Comparison of ENCODE assay signal across 20 cellular contexts in the genomic region with DNA sequence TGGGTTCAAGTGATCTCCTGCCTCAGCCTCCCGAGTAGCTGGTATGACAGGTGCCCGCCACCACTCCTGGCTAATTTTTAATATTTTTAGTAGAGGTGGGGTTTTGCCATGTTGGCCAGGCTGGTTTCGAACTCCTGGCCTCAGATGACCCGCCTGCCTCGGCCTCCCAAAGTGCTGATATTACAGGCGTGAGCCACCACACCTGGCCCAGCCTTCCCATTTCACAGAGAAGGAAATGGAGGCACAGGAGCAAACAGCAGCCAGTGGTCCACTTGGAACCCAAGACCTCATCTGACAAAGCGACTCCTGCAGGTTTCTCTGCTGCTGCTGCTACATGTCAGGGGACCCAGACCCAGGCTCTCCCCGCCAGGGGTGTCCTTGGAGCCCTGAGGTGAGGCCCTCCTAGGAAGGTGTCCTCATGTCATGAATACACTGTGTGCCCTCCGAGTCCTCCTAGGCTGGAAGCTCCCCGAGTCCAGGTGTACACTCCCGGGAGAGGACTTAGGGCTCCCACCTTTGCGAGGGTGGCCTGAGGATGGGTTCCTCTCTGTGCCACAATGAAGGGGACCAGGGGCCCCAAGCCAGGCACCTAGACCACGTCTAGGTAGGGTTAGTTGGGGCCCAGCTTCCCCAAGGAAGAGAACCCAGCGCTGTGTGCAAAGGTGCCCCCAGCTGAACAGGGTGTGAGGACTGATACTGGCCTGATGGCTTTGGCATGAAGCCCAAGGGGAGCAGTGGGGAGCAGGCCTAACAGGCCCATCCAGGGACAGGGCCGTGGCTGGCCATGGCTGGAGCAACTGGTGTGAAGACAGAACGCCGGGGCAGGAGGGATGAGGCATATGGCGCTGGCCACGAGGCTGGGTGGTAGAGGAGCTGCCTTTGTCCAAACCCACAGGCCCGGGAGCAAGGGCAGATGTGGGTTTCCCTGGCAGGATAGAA. TPM values are rescaled to one million over a fixed set of nuclear protein-coding genes. Genes with fewer than 3 reads are reported as not detected.
DNase-seq lines count a peak whose midpoint lies in the region; ATAC-seq, FAIRE-seq and TF ChIP-seq lines count a peak whose summit lies in the region.
"Had no signal": no experiment of that assay in that cellular context is flagged by ENCODE, and none has a peak within 500 bp of the region (broad histone marks: within the 10 kb centered on the region; RNA-seq: fewer than 3 reads in every experiment).

No MANE protein-coding gene starts in this region.

- H3K4me3 Mint-ChIP-seq in WTC11 (no peak overlapping the region), HFFc6 (no peak overlapping the region)
- H3K4me3 Mint-ChIP-seq in stimulated activated naive B cell treated with anti-CD40 and anti-IgM and Interleukin-4, amounts not matched to agents 10 μg/mL and 1 μg/mL and 100 μg/mL, for 72 hours: no peak overlapping the region

- no peak; a peak in 1 of 4 replicates for TF ChIP-seq POLR2A in HepG2 (IDR thresholded peaks at IDR 0.05; ENCODE audit: insufficient read depth in 1 of 2, low read depth in 2 of 2, low read length in 2 of 2)

- H3K27ac ChIP-seq in right atrium auricular region (no peak overlapping the region), HepG2 (ENCODE audit: extremely low read length, insufficient read depth, low read length) (no peak overlapping the region)
- H3K27ac ChIP-seq: BLaER1 treated with 17β-estradiol and CSF1 and Interleukin-3, amounts not matched to agents 10 nM and 100 nM; pancreas; RWPE1 had no signal

- TF ChIP-seq CTCF in right atrium auricular region (IDR thresholded peaks at IDR 0.05) (no peak), WTC11 (IDR thresholded peaks at IDR 0.05) (no peak), HepG2 (CRISPR knock-in tag; IDR thresholded peaks at IDR 0.05) (no peak), GM10266 (IDR thresholded peaks at IDR 0.05; ENCODE audit: control insufficient read depth, insufficient read depth, low read depth, missing control alignments) (no peak), HFFc6 (IDR thresholded peaks at IDR 0.05) (no peak)

- POLR2A ChIA-PET in WTC11 (lab: Charles Lee): no interaction called here
- POLR2A ChIA-PET in HepG2 (lab: Yijun Ruan, JAX): interaction anchor here (1.0 to 1.2 kb wide), 2 partner anchors 8 to 47 kb away, joined by 3 to 4 read pairs; no protein-coding TSS in a partner anchor

- intact Hi-C loops in Right ventricle myocardium superior (cut with DNase I): no loop called here
- intact Hi-C loops in HepG2 (cut with micrococcal nuclease; ENCODE audit: unreplicated experiment): loop anchor here (5.0 kb wide), 1 partner anchor 45 kb away; no protein-coding TSS in a partner anchor

- in situ Hi-C loops in HepG2 (cut with HindIII; ENCODE audit: extremely low pct_ligation_motif_present, low pct_unique_long_range_greater_than_20kb): no loop called here

- H3K36me3 Mint-ChIP-seq in WTC11 (no peaks in the 10 kb centered on the region), HFFc6 (ENCODE audit: low read depth) (no peaks in the 10 kb centered on the region)
- peaks cover 4 to 6% of the 10 kb centered on the region in 2 donors for H3K36me3 Mint-ChIP-seq in stimulated activated naive B cell treated with anti-CD40 and anti-IgM and Interleukin-4, amounts not matched to agents 10 μg/mL and 1 μg/mL and 100 μg/mL, for 72 hours

- peak; percentile 40 for DNase-seq in Right ventricle myocardium superior
- no peak for DNase-seq in right atrium auricular region (ENCODE audit: low spot score)
- DNase-seq in WTC11 (ENCODE audit: low spot score): no peak
- no peak for DNase-seq in HepG2 (ENCODE audit: low spot score)
- DNase-seq in stimulated activated naive B cell treated with anti-CD40 and anti-IgM and Interleukin-4, amounts not matched to agents 10 μg/mL and 1 μg/mL and 100 μg/mL, for 72 hours: no peak
- DNase-seq in GM10266 (ENCODE audit: extremely low spot score): no peak
- no peak for DNase-seq in HFFc6
- DNase-seq: activated CD4-positive, alpha-beta T cell treated with anti-CD3 and anti-CD28 coated beads, Interleukin-2, amount 50 U/mL, for 4 hours; activated gamma-delta T cell; dermis blood vessel endothelial cell; Kasumi-1; NCI-H1694; NCI-H526 treated with DMSO at 0.1 percent for 48 hours had no signal

- peaks cover 18% of the 10 kb centered on the region for H3K4me1 Mint-ChIP-seq in WTC11
- H3K4me1 Mint-ChIP-seq in stimulated activated naive B cell treated with anti-CD40 and anti-IgM and Interleukin-4, amounts not matched to agents 10 μg/mL and 1 μg/mL and 100 μg/mL, for 72 hours: peaks cover 0 to 7% of the 10 kb centered on the region in 2 donors
- H3K4me1 Mint-ChIP-seq in HFFc6 (ENCODE audit: low read depth): peaks cover 11% of the 10 kb centered on the region

- no peak for TF ChIP-seq RAD21 in HepG2 (CRISPR knock-in tag; IDR thresholded peaks at IDR 0.05)

- H3K9me3 ChIP-seq in right atrium auricular region: no peaks in the 10 kb centered on the region
- H3K9me3 ChIP-seq in HepG2 (ENCODE audit: low read length): no peaks in the 10 kb centered on the region
- H3K9me3 ChIP-seq: pancreas, vagina had no signal

- H3K36me3 ChIP-seq in right atrium auricular region: no peaks in the 10 kb centered on the region
- peaks cover 2 to 11% of the 10 kb centered on the region in 2 experiments; a peak in 3 of 5 replicates for H3K36me3 ChIP-seq in HepG2 (replicated peaks in 1 of 2; ENCODE audit: control insufficient read depth in 1 of 2, insufficient read depth in 2 of 2, low read length in 2 of 2)
- H3K36me3 ChIP-seq: pancreas, vagina had no signal

- H3K27me3 Mint-ChIP-seq in WTC11 (ENCODE audit: low read depth): peaks cover 9% of the 10 kb centered on the region
- H3K27me3 Mint-ChIP-seq in stimulated activated naive B cell treated with anti-CD40 and anti-IgM and Interleukin-4, amounts not matched to agents 10 μg/mL and 1 μg/mL and 100 μg/mL, for 72 hours: no peaks in the 10 kb centered on the region
- no peaks in the 10 kb centered on the region for H3K27me3 Mint-ChIP-seq in HFFc6 (ENCODE audit: insufficient read depth)

- H2AFZ ChIP-seq in HepG2 (ENCODE audit: low read length): no peak overlapping the region

- H3K79me2 ChIP-seq in HepG2 (ENCODE audit: insufficient read depth, low read length): no peaks in the 10 kb centered on the region

- no peak for ATAC-seq in Right ventricle myocardium superior (ENCODE audit: poor library complexity)
- ATAC-seq in WTC11: no peak
- ATAC-seq in HepG2: no peak
- ATAC-seq in stimulated activated naive B cell treated with anti-CD40 and anti-IgM and Interleukin-4, amounts not matched to agents 10 μg/mL and 1 μg/mL and 100 μg/mL, for 72 hours (replicated peaks): peak in 1 of 2 donors; percentile 14
- no peak for ATAC-seq in GM21717 (IDR thresholded peaks at IDR 0.05; ENCODE audit: unreplicated experiment)

- 91% methylated on average over 20 of the region's 20 CpGs for WGBS in HepG2 (ENCODE audit: low lambda C conversion rate)

- H3K27ac Mint-ChIP-seq in WTC11 (peak overlapping the region; percentile 53; the same call in 1 of the 2 replicates), HFFc6 (no peak overlapping the region)
- H3K27ac Mint-ChIP-seq in stimulated activated naive B cell treated with anti-CD40 and anti-IgM and Interleukin-4, amounts not matched to agents 10 μg/mL and 1 μg/mL and 100 μg/mL, for 72 hours: peak overlapping the region; percentile 25

- H3K4me3 ChIP-seq in right atrium auricular region (no peak overlapping the region), HepG2 (replicated peaks in 1 of 3; ENCODE audit: insufficient read depth in 1 of 3, low read depth in 2 of 3, low read length in 3 of 3) (no peak overlapping the region)
- H3K4me3 ChIP-seq: BLaER1 treated with 17β-estradiol and CSF1 and Interleukin-3, amounts not matched to agents 10 nM and 100 nM; pancreas; vagina had no signal

- H3K9ac ChIP-seq in HepG2 (ENCODE audit: insufficient read depth, low read depth, low read length): no peak overlapping the region
- H3K9ac ChIP-seq: BLaER1 treated with 17β-estradiol and CSF1 and Interleukin-3, amounts not matched to agents 10 nM and 100 nM had no signal

- no peaks in the 10 kb centered on the region for H4K20me1 ChIP-seq in HepG2 (ENCODE audit: insufficient read depth, low read length)

- H3K9me3 Mint-ChIP-seq in WTC11: no peaks in the 10 kb centered on the region
- H3K9me3 Mint-ChIP-seq in stimulated activated naive B cell treated with anti-CD40 and anti-IgM and Interleukin-4, amounts not matched to agents 10 μg/mL and 1 μg/mL and 100 μg/mL, for 72 hours: no peaks in the 10 kb centered on the region
- H3K9me3 Mint-ChIP-seq in HFFc6: no peaks in the 10 kb centered on the region

- H3K27me3 ChIP-seq in right atrium auricular region: no peaks in the 10 kb centered on the region
- no peaks in the 10 kb centered on the region for H3K27me3 ChIP-seq in HepG2 (ENCODE audit: control insufficient read depth in 1 of 2, insufficient read depth in 2 of 2, low read length in 2 of 2)
- H3K27me3 ChIP-seq: BLaER1 treated with 17β-estradiol and CSF1 and Interleukin-3, amounts not matched to agents 10 nM and 100 nM; pancreas; vagina had no signal

- TF ChIP-seq EP300 in HepG2 (IDR thresholded peaks at IDR 0.05; ENCODE audit: low read depth in 2 of 2, low read length in 2 of 2): no peak
- TF ChIP-seq EP300 in HepG2 (CRISPR knock-in tag; IDR thresholded peaks at IDR 0.05; ENCODE audit: borderline replicate concordance): no peak

- H3K4me2 ChIP-seq in HepG2 (ENCODE audit: low read depth, low read length): no peak overlapping the region
- H3K4me2 ChIP-seq: BLaER1 treated with 17β-estradiol and CSF1 and Interleukin-3, amounts not matched to agents 10 nM and 100 nM had no signal

- H3K4me1 ChIP-seq in right atrium auricular region (no peaks in the 10 kb centered on the region), HepG2 (ENCODE audit: insufficient read depth, low read length) (peaks cover 39% of the 10 kb centered on the region)
- H3K4me1 ChIP-seq: pancreas had no signal

- no TSS peak for BruUV-seq in HepG2 (replicated peaks; lab: Mats Ljungman, UMichigan)

- FAIRE-seq in HepG2 (lab: Jason Lieb, UNC): no peak
- FAIRE-seq: bronchial epithelial cell, endothelial cell of umbilical vein, pancreas had no signal

- CTCF ChIA-PET in WTC11 (lab: Charles Lee): interaction anchor here (1.5 kb wide), 1 partner anchor 29 kb away, joined by 4 read pairs; no protein-coding TSS in a partner anchor
- CTCF ChIA-PET in HepG2 (lab: Yijun Ruan, JAX; ENCODE audit: low intra/inter-chr PET ratio, low total read pairs): no interaction called here

RNA-seq across cellular contexts. Expression of gene HS6ST1, which starts 56.1 kb away (rescaled TPM):
- 35.1 TPM for total RNA-seq in Right ventricle myocardium superior
- 10 to 100 TPM; 19.0 to 25.8 TPM for total RNA-seq in right atrium auricular region
- 50.3 to 55.5 TPM (median 55.1 TPM) in 3 replicates for total RNA-seq in WTC11 (2021)
- 68.4 and 84.6 TPM in 2 replicates for total RNA-seq in HepG2 (2016; rRNA removed; fragmentation: Illumina TruSeq; extraction: Trizol)
- total RNA-seq in HepG2 (2016; cell fraction: cytosol; rRNA removed; fragmentation: Illumina TruSeq; extraction: Trizol; ENCODE audit: low read depth): 8.0 TPM in 2 replicates
- 60.2 and 86.4 TPM in 2 replicates for total RNA-seq in HepG2 (2016; cell fraction: insoluble cytoplasmic fraction; rRNA removed; fragmentation: Illumina TruSeq; extraction: Trizol)
- total RNA-seq in HepG2 (2016; cell fraction: membrane; rRNA removed; fragmentation: Illumina TruSeq; extraction: Trizol): 38.4 and 40.3 TPM in 2 replicates
- total RNA-seq in HepG2 (2016; cell fraction: nucleus; rRNA removed; fragmentation: Illumina TruSeq; extraction: Trizol): 59.1 and 66.3 TPM in 2 replicates
- 34.5 and 42.2 TPM in 2 replicates for polyA plus RNA-seq in HepG2 (2011; rRNA removed)
- 35.2 and 53.7 TPM in 2 replicates for polyA plus RNA-seq in HepG2 (2011; cell fraction: cytosol; rRNA removed)
- polyA plus RNA-seq in HepG2 (2011; cell fraction: nucleus; rRNA removed): 38.8 and 44.3 TPM in 2 replicates
- polyA plus RNA-seq in HepG2 (2012): 50.2 and 79.5 TPM in 2 replicates
- polyA plus RNA-seq in HepG2 (2016; cell fraction: cytosol; fragmentation: Illumina TruSeq; extraction: Trizol; ENCODE audit: low read depth): 5.2 and 5.6 TPM in 2 replicates
- polyA plus RNA-seq in HepG2 (2016; cell fraction: insoluble cytoplasmic fraction; fragmentation: Illumina TruSeq; extraction: Trizol; ENCODE audit: low read depth): 70.3 and 83.1 TPM in 2 replicates
- polyA plus RNA-seq in HepG2 (2016; cell fraction: membrane; fragmentation: Illumina TruSeq; extraction: Trizol; ENCODE audit: low read depth): 24.6 and 27.0 TPM in 2 replicates
- 106 and 113 TPM in 2 replicates for polyA plus RNA-seq in HepG2 (2016; cell fraction: nucleus; fragmentation: Illumina TruSeq; extraction: Trizol; ENCODE audit: insufficient read depth, low read depth)
- polyA minus RNA-seq in HepG2 (2011; rRNA and poly(A)+ RNA removed; ENCODE audit: low replicate concordance): 7.6 and 148 TPM in 2 replicates
- polyA minus RNA-seq in HepG2 (2011; cell fraction: cytosol; rRNA and poly(A)+ RNA removed): 47.4 and 52.3 TPM in 2 replicates
- 39.0 and 60.8 TPM in 2 replicates for polyA minus RNA-seq in HepG2 (2011; cell fraction: nucleus; rRNA and poly(A)+ RNA removed)
- 10 to 100 TPM; 18.5 to 27.2 (median 24.3) TPM for total RNA-seq in HFFc6 (2021; fragmentation: NEBNext Ultra II Directional; extraction: Animal tissue kit (Norgen Biotek cat#: 25700))
